Comparison of ENCODE assay signal across 21 cellular contexts in genomic region chr20:25328954-25329498, GRCh38.
DNase-seq lines count a peak whose midpoint lies in the region; ATAC-seq and TF ChIP-seq lines count a peak whose summit lies in the region.
"Had no signal": no experiment of that assay in that cellular context is flagged by ENCODE, and none has a peak within 500 bp of the region (broad histone marks: within the 10 kb centered on the region; RNA-seq: fewer than 3 reads in every experiment).

No MANE protein-coding gene starts in this region.

- no peak overlapping the region for H3K4me2 ChIP-seq in OCI-LY1 (ENCODE audit: low read length)

- no peak overlapping the region for H3K9ac ChIP-seq in OCI-LY1 (ENCODE audit: low read length)
- H3K9ac ChIP-seq in endodermal cell (ENCODE audit: extremely low read depth, low read length, poor library complexity, severe bottlenecking) = no peak overlapping the region

- H3F3A ChIP-seq in OCI-LY1 (ENCODE audit: insufficient read depth, low read length) = no peaks in the 10 kb centered on the region

- no peaks in the 10 kb centered on the region for H3K9me3 ChIP-seq in OCI-LY1 (ENCODE audit: low read length)
- no peaks in the 10 kb centered on the region for H3K9me3 ChIP-seq in endodermal cell (ENCODE audit: control insufficient read depth, low read length)
- no peaks in the 10 kb centered on the region for H3K9me3 ChIP-seq in Peyer's patch

- no peak for ATAC-seq in memory B cell (ENCODE audit: low read depth)
- ATAC-seq in stimulated activated effector memory CD8-positive, alpha-beta T cell treated with anti-CD3 and anti-CD28 coated beads, Interleukin-12 subunit alpha, Interleukin-12 subunit beta, amount 100 ng/mL, for 72 hours = peak; percentile 24
- no peak for ATAC-seq in naive thymus-derived CD8-positive, alpha-beta T cell

- peaks cover 2% of the 10 kb centered on the region for H3K4me1 Mint-ChIP-seq in endodermal cell
- peaks cover 12% of the 10 kb centered on the region for H3K4me1 Mint-ChIP-seq in memory B cell
- peaks cover 21% of the 10 kb centered on the region for H3K4me1 Mint-ChIP-seq in stimulated activated effector memory CD8-positive, alpha-beta T cell treated with anti-CD3 and anti-CD28 coated beads, Interleukin-12 subunit alpha, Interleukin-12 subunit beta, amount 100 ng/mL, for 72 hours
- H3K4me1 Mint-ChIP-seq in naive thymus-derived CD8-positive, alpha-beta T cell = peaks cover 12 to 38% (median 33%) of the 10 kb centered on the region in 4 donors

- peaks cover 27% of the 10 kb centered on the region for H3K4me1 ChIP-seq in OCI-LY1 (ENCODE audit: insufficient read depth, low read length, severe bottlenecking)
- no peaks in the 10 kb centered on the region for H3K4me1 ChIP-seq in endodermal cell (ENCODE audit: control insufficient read depth, insufficient read depth, low read length)
- peaks cover 0 to 7% (median 0%) of the 10 kb centered on the region in 4 donors for H3K4me1 ChIP-seq in Peyer's patch
- H3K4me1 ChIP-seq: SJCRH30 had no signal

- no peaks in the 10 kb centered on the region for H3K27me3 ChIP-seq in OCI-LY1 (ENCODE audit: insufficient read depth, low read length)
- H3K27me3 ChIP-seq in endodermal cell (ENCODE audit: control insufficient read depth, insufficient read depth, low read length, poor library complexity, severe bottlenecking) = no peaks in the 10 kb centered on the region
- no peaks in the 10 kb centered on the region for H3K27me3 ChIP-seq in Peyer's patch
- H3K27me3 ChIP-seq: SJCRH30 had no signal

- no peaks in the 10 kb centered on the region for H3K79me2 ChIP-seq in OCI-LY1 (ENCODE audit: insufficient read depth, low read length)

- H3K27ac ChIP-seq in OCI-LY1 (ENCODE audit: low read depth, low read length, poor library complexity, severe bottlenecking) = peak overlapping the region; percentile 62
- H3K27ac ChIP-seq in endodermal cell (ENCODE audit: low read depth, low read length) = no peak overlapping the region
- H3K27ac ChIP-seq in Peyer's patch = no peak overlapping the region
- H3K27ac ChIP-seq: HL-60, SJCRH30 had no signal

- no peaks in the 10 kb centered on the region for H3K9me2 ChIP-seq in OCI-LY1 (ENCODE audit: low read depth, low read length)

- TF ChIP-seq POLR2A in Peyer's patch (IDR thresholded peaks at IDR 0.05) = no peak

- TF ChIP-seq CTCF in OCI-LY1 (IDR thresholded peaks at IDR 0.05; ENCODE audit: low read length) (no peak), endodermal cell (conservative IDR thresholded peaks at IDR 0.05) (no peak), Peyer's patch (IDR thresholded peaks at IDR 0.05) (no peak)

- DNase-seq in endodermal cell (no peak), memory B cell (ENCODE audit: low spot score in 2 of 2) (no peak), Peyer's patch (no peak), hippocampal formation (lab: John Stamatoyannopoulos, UW) (no peak)
- no peak for DNase-seq in stimulated activated effector memory CD8-positive, alpha-beta T cell treated with anti-CD3 and anti-CD28 coated beads, Interleukin-12 subunit alpha, Interleukin-12 subunit beta, amount 100 ng/mL, for 72 hours (ENCODE audit: low spot score in 2 of 2)
- no peak for DNase-seq in naive thymus-derived CD8-positive, alpha-beta T cell
- DNase-seq in stimulated activated CD4-positive, alpha-beta T cell treated with anti-CD3 and anti-CD28 coated beads, Interleukin-2, amount 100 ng/mL, for 24 hours = no peak
- DNase-seq: CD4-positive, alpha-beta memory T cell; DMS153; H9; KG1; NCI-H1092; NCI-H1436 treated with DMSO at 0.1 percent for 48 hours; NCI-H1930; NCI-H226; NCI-H510A treated with DMSO at 0.1 percent for 48 hours; NCI-H774; NK-92 treated with Interleukin-12 subunit alpha and Interleukin-12 subunit beta, amount 100 ng/mL, for 24 hours; SJCRH30 had no signal

- H3K4me3 ChIP-seq in OCI-LY1 (ENCODE audit: low read depth, low read length, poor library complexity, severe bottlenecking) = no peak overlapping the region
- H3K4me3 ChIP-seq in endodermal cell (ENCODE audit: low read length) = no peak overlapping the region
- no peak overlapping the region for H3K4me3 ChIP-seq in Peyer's patch
- H3K4me3 ChIP-seq: SJCRH30 had no signal

- H3K36me3 ChIP-seq in OCI-LY1 (ENCODE audit: insufficient read depth, low read length) (no peaks in the 10 kb centered on the region), endodermal cell (ENCODE audit: control insufficient read depth, insufficient read depth, low read length) (no peaks in the 10 kb centered on the region), Peyer's patch (no peaks in the 10 kb centered on the region)
- H3K36me3 ChIP-seq: SJCRH30 had no signal

- H3K9me3 Mint-ChIP-seq in endodermal cell (peaks cover 19% of the 10 kb centered on the region), memory B cell (peaks cover 3% of the 10 kb centered on the region)
- H3K9me3 Mint-ChIP-seq in stimulated activated effector memory CD8-positive, alpha-beta T cell treated with anti-CD3 and anti-CD28 coated beads, Interleukin-12 subunit alpha, Interleukin-12 subunit beta, amount 100 ng/mL, for 72 hours = no peaks in the 10 kb centered on the region
- peaks cover 0 to 9% (median 2%) of the 10 kb centered on the region in 9 donors for H3K9me3 Mint-ChIP-seq in naive thymus-derived CD8-positive, alpha-beta T cell

- no peaks in the 10 kb centered on the region for H4K20me1 ChIP-seq in OCI-LY1 (ENCODE audit: insufficient read depth, low read length)

- H3K27me3 Mint-ChIP-seq in endodermal cell (ENCODE audit: insufficient read depth) = no peaks in the 10 kb centered on the region
- H3K27me3 Mint-ChIP-seq in memory B cell = no peaks in the 10 kb centered on the region
- no peaks in the 10 kb centered on the region for H3K27me3 Mint-ChIP-seq in naive thymus-derived CD8-positive, alpha-beta T cell
- H3K27me3 Mint-ChIP-seq: CD4-positive, alpha-beta memory T cell had no signal

- H3K4me3 Mint-ChIP-seq in endodermal cell (no peak overlapping the region), memory B cell (no peak overlapping the region)
- H3K4me3 Mint-ChIP-seq in stimulated activated effector memory CD8-positive, alpha-beta T cell treated with anti-CD3 and anti-CD28 coated beads, Interleukin-12 subunit alpha, Interleukin-12 subunit beta, amount 100 ng/mL, for 72 hours = no peak overlapping the region
- peak overlapping the region in 1 of 10 donors; percentile 46 for H3K4me3 Mint-ChIP-seq in naive thymus-derived CD8-positive, alpha-beta T cell
- H3K4me3 Mint-ChIP-seq: H9 had no signal

- POLR2A ChIA-PET in naive thymus-derived CD8-positive, alpha-beta T cell (lab: Charles Lee) = no interaction called here

- no peak overlapping the region for H2AFZ ChIP-seq in OCI-LY1 (ENCODE audit: low read length)

- H3K36me3 Mint-ChIP-seq in endodermal cell (ENCODE audit: low read depth) (peaks cover 20% of the 10 kb centered on the region), memory B cell (peaks cover 11% of the 10 kb centered on the region)
- H3K36me3 Mint-ChIP-seq in stimulated activated effector memory CD8-positive, alpha-beta T cell treated with anti-CD3 and anti-CD28 coated beads, Interleukin-12 subunit alpha, Interleukin-12 subunit beta, amount 100 ng/mL, for 72 hours = no peaks in the 10 kb centered on the region
- peaks cover 5 to 7% (median 7%) of the 10 kb centered on the region in 3 donors for H3K36me3 Mint-ChIP-seq in naive thymus-derived CD8-positive, alpha-beta T cell

- peak overlapping the region; percentile 21 for H3K27ac Mint-ChIP-seq in endodermal cell
- H3K27ac Mint-ChIP-seq in memory B cell = peak overlapping the region; percentile 3
- no peak overlapping the region for H3K27ac Mint-ChIP-seq in stimulated activated effector memory CD8-positive, alpha-beta T cell treated with anti-CD3 and anti-CD28 coated beads, Interleukin-12 subunit alpha, Interleukin-12 subunit beta, amount 100 ng/mL, for 72 hours
- H3K27ac Mint-ChIP-seq in naive thymus-derived CD8-positive, alpha-beta T cell = peak overlapping the region in 2 of 10 donors; percentile 40 to 52

- 89 to 94% methylated on average over 8 to 12 of the region's 12 CpGs for WGBS in endodermal cell (ENCODE audit: insufficient coverage in 1 of 2, insufficient read length in 1 of 2), 2 experiments
